In genomic region chr7:25253714-25254113, GRCh38 we compare ENCODE assay signal across 10 cellular contexts. TPM values are rescaled to one million over a fixed set of nuclear protein-coding genes. Genes with fewer than 3 reads are reported as not detected.
"Had no signal": no experiment of that assay in that cellular context is flagged by ENCODE, and none has a peak within 500 bp of the region (broad histone marks: within the 10 kb centered on the region; RNA-seq: fewer than 3 reads in every experiment).

No MANE protein-coding gene starts in this region.

- H3K4me3 ChIP-seq: GM23248, GM23338, HAP-1 had no signal

- H3K4me2 ChIP-seq: GM23338 had no signal

- H2AFZ ChIP-seq: GM23248, GM23338 had no signal

- DNase-seq: GM23248, GOT3, H7, H9, HCEC 1CT, HFFc6 had no signal

- H3K4me1 ChIP-seq: HAP-1 had no signal

- H3K9me3 ChIP-seq: HAP-1 had no signal

- H3K36me3 ChIP-seq: HAP-1 had no signal

- H3K27ac ChIP-seq: GM23248 had no signal

- H3K9ac ChIP-seq: GM23248 had no signal

RNA-seq across cellular contexts. Expression of gene NPVF, which starts 25.4 kb away (rescaled TPM):
- total RNA-seq: GM23248, GM23338, H1, H4, H7, H9, HFFc6 had no signal
